Comparison of ENCODE assay signal across 18 cellular contexts in the genomic region with DNA sequence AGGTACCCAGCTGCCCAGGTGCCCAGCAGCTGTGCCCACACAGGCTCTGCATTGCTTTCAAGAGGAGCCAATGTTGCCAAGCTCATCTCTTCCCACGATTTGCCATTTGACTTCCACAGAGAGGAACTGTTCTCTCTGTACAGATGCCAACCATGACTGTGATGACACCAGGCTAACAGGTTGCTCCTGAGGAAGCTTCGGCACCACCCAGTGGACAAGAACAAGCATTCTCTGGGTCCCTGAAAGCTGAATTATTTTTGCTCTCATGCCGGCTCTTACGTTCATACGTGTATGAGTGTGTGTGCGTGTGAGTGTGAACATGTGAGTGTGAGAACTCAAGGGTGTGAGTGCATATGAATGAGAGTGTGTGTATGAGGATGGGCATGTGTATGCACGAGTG.
A peak's percentile ranks its signal among the peaks of the same experiment; 100 is the strongest.
DNase-seq lines count a peak whose midpoint lies in the region; ATAC-seq and TF ChIP-seq lines count a peak whose summit lies in the region.
"Had no signal": no experiment of that assay in that cellular context is flagged by ENCODE, and none has a peak within 500 bp of the region (broad histone marks: within the 10 kb centered on the region; RNA-seq: fewer than 3 reads in every experiment).

No MANE protein-coding gene starts in this region.

- no peak overlapping the region for H3K27ac ChIP-seq in testis
- H3K27ac ChIP-seq: left ventricle myocardium inferior, vagina had no signal

- intact Hi-C loops in testis (cut with DNase I; ENCODE audit: low total_unique reads) (no loop called here), lower leg skin (cut with DNase I; ENCODE audit: low total_unique reads) (no loop called here)

- H3K27me3 Mint-ChIP-seq in stimulated activated naive CD8-positive, alpha-beta T cell treated with anti-CD3 and anti-CD28 coated beads, Interleukin-15, amount 100 ng/mL, for 72 hours, result peaks cover 7% of the 10 kb centered on the region
- H3K27me3 Mint-ChIP-seq: activated CD8-positive, alpha-beta T cell treated with anti-CD3 and anti-CD28 coated beads for 36 hours; brain had no signal

- H3K9me3 Mint-ChIP-seq in stimulated activated naive CD8-positive, alpha-beta T cell treated with anti-CD3 and anti-CD28 coated beads, Interleukin-15, amount 100 ng/mL, for 72 hours, result no peaks in the 10 kb centered on the region
- H3K9me3 Mint-ChIP-seq: activated CD8-positive, alpha-beta T cell treated with anti-CD3 and anti-CD28 coated beads for 36 hours; brain had no signal

- H3K4me1 ChIP-seq in testis, result no peaks in the 10 kb centered on the region
- H3K4me1 ChIP-seq: left ventricle myocardium inferior, vagina had no signal

- WGBS in testis, 2 donors, result 63 to 65% methylated on average over 6 to 7 of the region's 7 CpGs
- 76 to 78% methylated on average over 7 of the region's 7 CpGs for WGBS in lower leg skin, 2 donors

- no peaks in the 10 kb centered on the region for H3K27me3 ChIP-seq in testis
- H3K27me3 ChIP-seq: vagina had no signal

- no peaks in the 10 kb centered on the region for H3K4me1 Mint-ChIP-seq in stimulated activated naive CD8-positive, alpha-beta T cell treated with anti-CD3 and anti-CD28 coated beads, Interleukin-15, amount 100 ng/mL, for 72 hours
- H3K4me1 Mint-ChIP-seq: natural killer cell had no signal

- no peak for DNase-seq in stimulated activated naive CD8-positive, alpha-beta T cell treated with anti-CD3 and anti-CD28 coated beads, Interleukin-15, amount 100 ng/mL, for 72 hours
- DNase-seq in stimulated activated naive CD8-positive, alpha-beta T cell treated with anti-CD3 and anti-CD28 coated beads, Interleukin-15, Interleukin-2, amounts not matched to agents 100 U/mL and 50 U/mL, for 24 hours, result no peak
- DNase-seq in NCI-H69 (lab: John Stamatoyannopoulos, UW) (peak; percentile 69), choroid plexus epithelial cell (ENCODE audit: low read depth) (peak; percentile 51), testis (peak; percentile 33), iPS-NIHi7 (ENCODE audit: extremely low spot score) (no peak), lower leg skin (ENCODE audit: low spot score in 2 of 2) (no peak), mesenteric fat pad (ENCODE audit: low spot score) (no peak)
- DNase-seq: activated CD8-positive, alpha-beta T cell treated with anti-CD3 and anti-CD28 coated beads for 36 hours; activated gamma-delta T cell; head of caudate nucleus; KBM-7; left ventricle myocardium inferior; natural killer cell; right cardiac atrium; stimulated activated naive CD4-positive, alpha-beta T cell had no signal

- ATAC-seq in stimulated activated naive CD8-positive, alpha-beta T cell treated with anti-CD3 and anti-CD28 coated beads, Interleukin-15, amount 100 ng/mL, for 72 hours, result peak; percentile 12
- ATAC-seq in stimulated activated naive CD8-positive, alpha-beta T cell treated with anti-CD3 and anti-CD28 coated beads, Interleukin-15, Interleukin-2, amounts not matched to agents 100 U/mL and 50 U/mL, for 24 hours, result no peak
- ATAC-seq: activated CD8-positive, alpha-beta T cell treated with anti-CD3 and anti-CD28 coated beads for 36 hours had no signal

- TF ChIP-seq POLR2A in testis (IDR thresholded peaks at IDR 0.05), result no peak
- TF ChIP-seq POLR2A in lower leg skin (IDR thresholded peaks at IDR 0.05), result no peak

- no peak overlapping the region for H3K4me3 Mint-ChIP-seq in stimulated activated naive CD8-positive, alpha-beta T cell treated with anti-CD3 and anti-CD28 coated beads, Interleukin-15, amount 100 ng/mL, for 72 hours
- H3K4me3 Mint-ChIP-seq: activated CD8-positive, alpha-beta T cell treated with anti-CD3 and anti-CD28 coated beads for 36 hours; brain; natural killer cell had no signal

- no peak overlapping the region for H3K4me3 ChIP-seq in choroid plexus epithelial cell (ENCODE audit: low read depth, low read length)
- no peak overlapping the region for H3K4me3 ChIP-seq in testis
- no peak overlapping the region for H3K4me3 ChIP-seq in lower leg skin (ENCODE audit: low read depth, poor library complexity, severe bottlenecking)
- H3K4me3 ChIP-seq: left ventricle myocardium inferior, vagina had no signal

- TF ChIP-seq CTCF in choroid plexus epithelial cell (conservative IDR thresholded peaks at IDR 0.05; ENCODE audit: low read depth, low read length), result peak; percentile 52
- TF ChIP-seq CTCF in testis (IDR thresholded peaks at IDR 0.05), result no peak
- no peak for TF ChIP-seq CTCF in lower leg skin (IDR thresholded peaks at IDR 0.05)

- H3K36me3 ChIP-seq in testis (ENCODE audit: low read depth, missing control alignments), result no peaks in the 10 kb centered on the region
- H3K36me3 ChIP-seq: left ventricle myocardium inferior, vagina had no signal

- H3K27ac Mint-ChIP-seq in stimulated activated naive CD8-positive, alpha-beta T cell treated with anti-CD3 and anti-CD28 coated beads, Interleukin-15, amount 100 ng/mL, for 72 hours, result no peak overlapping the region
- H3K27ac Mint-ChIP-seq: activated CD8-positive, alpha-beta T cell treated with anti-CD3 and anti-CD28 coated beads for 36 hours; brain; natural killer cell had no signal

- H3K9me3 ChIP-seq in testis, result no peaks in the 10 kb centered on the region
- H3K9me3 ChIP-seq: left ventricle myocardium inferior, vagina had no signal

Comparison
In these comparisons a context has a peak if more than half of its experiments do, and no peak if none do; other contexts are left out.
1. DNase-seq: peak in NCI-H69 (single experiment), choroid plexus epithelial cell (single experiment) and testis (single experiment); none in stimulated activated naive CD8-positive, alpha-beta T cell treated with anti-CD3 and anti-CD28 coated beads, Interleukin-15, amount 100 ng/mL, for 72 hours (0 of 2), stimulated activated naive CD8-positive, alpha-beta T cell treated with anti-CD3 and anti-CD28 coated beads, Interleukin-15, Interleukin-2, amounts not matched to agents 100 U/mL and 50 U/mL, for 24 hours (single experiment), iPS-NIHi7 (single experiment), lower leg skin (0 of 2) and mesenteric fat pad (single experiment).